Comparison of ENCODE assay signal across 16 cellular contexts in the genomic region with DNA sequence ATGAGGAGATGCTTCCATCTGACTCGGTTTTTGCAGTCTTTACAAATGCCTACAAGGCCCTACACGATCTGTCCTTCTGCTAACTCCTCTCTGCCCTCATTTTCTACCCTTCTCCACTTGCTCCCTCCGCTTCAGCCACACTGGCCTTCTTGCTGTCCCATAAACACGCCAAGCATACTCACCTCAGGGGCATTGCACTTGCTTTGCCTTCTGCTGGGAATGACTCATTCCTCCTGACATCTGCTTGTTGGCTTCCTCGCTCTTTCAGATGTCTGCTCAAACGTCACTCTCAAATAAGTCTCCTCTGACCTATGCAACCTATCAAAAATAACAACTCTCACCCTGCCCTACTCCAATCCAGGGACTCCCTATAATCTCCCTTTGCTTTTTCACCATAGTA. TPM values are rescaled to one million over a fixed set of nuclear protein-coding genes. Genes with fewer than 3 reads are reported as not detected.
DNase-seq lines count a peak whose midpoint lies in the region; ATAC-seq and TF ChIP-seq lines count a peak whose summit lies in the region.
"Had no signal": no experiment of that assay in that cellular context is flagged by ENCODE, and none has a peak within 500 bp of the region (broad histone marks: within the 10 kb centered on the region; RNA-seq: fewer than 3 reads in every experiment).

No MANE protein-coding gene starts in this region.

- DNase-seq in ELF-1 (ENCODE audit: low read depth, low spot score) (peak; percentile 4), M059J (ENCODE audit: low read depth) (peak; percentile 65), cerebellum (ENCODE audit: low spot score) (peak; percentile 40), nephron progenitor cell (no peak), type B pancreatic cell (ENCODE audit: extremely low spot score, unreplicated experiment) (no peak), omental fat pad (ENCODE audit: low spot score) (no peak)
- DNase-seq: activated gamma-delta T cell treated with Interleukin-2 at 50 U/mL for 16 hours, left lung, naive B cell, NCI-H1105, NCI-H226, thyroid gland had no signal

- H3K27me3 Mint-ChIP-seq in nephron progenitor cell (ENCODE audit: low read depth, poor library complexity) (no peaks in the 10 kb centered on the region), type B pancreatic cell (no peaks in the 10 kb centered on the region)
- H3K27me3 Mint-ChIP-seq: naive B cell had no signal

- peaks cover 45% of the 10 kb centered on the region for H3K36me3 Mint-ChIP-seq in nephron progenitor cell (ENCODE audit: low read depth)
- peaks cover 6% of the 10 kb centered on the region for H3K36me3 Mint-ChIP-seq in type B pancreatic cell

- TF ChIP-seq CTCF in nephron progenitor cell (IDR thresholded peaks at IDR 0.05) (no peak), type B pancreatic cell (conservative IDR thresholded peaks at IDR 0.05) (no peak), omental fat pad (IDR thresholded peaks at IDR 0.05) (no peak)

- H3K4me1 Mint-ChIP-seq in nephron progenitor cell (no peaks in the 10 kb centered on the region), type B pancreatic cell (ENCODE audit: unreplicated experiment) (no peaks in the 10 kb centered on the region)
- H3K4me1 Mint-ChIP-seq: CD14-positive monocyte, naive B cell had no signal

- ATAC-seq in HG03457 (IDR thresholded peaks at IDR 0.05; ENCODE audit: unreplicated experiment) (no peak), GM21825 (IDR thresholded peaks at IDR 0.05; ENCODE audit: unreplicated experiment) (no peak), omental fat pad (ENCODE audit: low FRiP score) (no peak)
- ATAC-seq: left lung had no signal

- no peak overlapping the region for H3K4me3 Mint-ChIP-seq in nephron progenitor cell
- no peak overlapping the region for H3K4me3 Mint-ChIP-seq in type B pancreatic cell
- H3K4me3 Mint-ChIP-seq: CD14-positive monocyte, naive B cell had no signal

- H3K27ac Mint-ChIP-seq in nephron progenitor cell = peak overlapping the region; percentile 19
- H3K27ac Mint-ChIP-seq in type B pancreatic cell = no peak overlapping the region
- H3K27ac Mint-ChIP-seq: naive B cell had no signal

- peaks cover 6% of the 10 kb centered on the region for H3K9me3 Mint-ChIP-seq in nephron progenitor cell
- no peaks in the 10 kb centered on the region for H3K9me3 Mint-ChIP-seq in type B pancreatic cell
- H3K9me3 Mint-ChIP-seq: CD14-positive monocyte had no signal

RNA-seq across cellular contexts. Expression of a gene that starts 28.2 kb away (rescaled TPM):
- 20.5 and 28.4 TPM in 2 replicates for total RNA-seq in M059J (2014; rRNA removed; shearing (Covaris generic))
- total RNA-seq in cerebellum (5.1 TPM), type B pancreatic cell (ENCODE audit: low replicate concordance) (4.1 and 17.2 TPM in 2 replicates), omental fat pad (under 1 TPM in 2 of 4 donors, not detected in 2; 0.56 to 0.72 TPM)

RNA-seq across cellular contexts. Expression of a gene that starts 28.9 kb away (rescaled TPM):
- not detected in 2 replicates for total RNA-seq in M059J (2014; rRNA removed; shearing (Covaris generic))
- total RNA-seq in cerebellum (0.09 TPM), type B pancreatic cell (ENCODE audit: low replicate concordance) (1.8 TPM in 2 replicates), omental fat pad (1 to 10 TPM in 1 of 4 donors, not detected in 3; 1.3 TPM)
- total RNA-seq: pulmonary artery endothelial cell, thyroid gland had no signal

RNA-seq across cellular contexts. Expression of a gene that starts 34.7 kb away (rescaled TPM):
- 27.4 and 27.7 TPM in 2 replicates for total RNA-seq in M059J (2014; rRNA removed; shearing (Covaris generic))
- total RNA-seq in cerebellum = 27.4 TPM
- total RNA-seq in type B pancreatic cell (ENCODE audit: low replicate concordance) = 48.2 and 56.4 TPM in 2 replicates
- total RNA-seq in omental fat pad = 10 to 100 TPM; 21.9 to 38.7 (median 25.3) TPM

RNA-seq across cellular contexts. Expression of a gene that starts 49.1 kb away (rescaled TPM):
- 29.8 and 41.5 TPM in 2 replicates for total RNA-seq in M059J (2014; rRNA removed; shearing (Covaris generic))
- total RNA-seq in cerebellum (84.8 TPM), type B pancreatic cell (ENCODE audit: low replicate concordance) (88.8 and 97.7 TPM in 2 replicates), omental fat pad (10 to 100 TPM; 47.6 to 66.2 (median 54.1) TPM)

Comparison
In these comparisons a context has a peak if more than half of its experiments do, and no peak if none do; other contexts are left out.
1. DNase-seq: peak in ELF-1 (single experiment), M059J (single experiment) and cerebellum (single experiment); none in nephron progenitor cell (single experiment), type B pancreatic cell (single experiment) and omental fat pad (single experiment).